27 cellular contexts compared by ENCODE assay signal in genomic region chr2:164764474-164764873, GRCh38.
A peak's percentile ranks its signal among the peaks of the same experiment; 100 is the strongest.
DNase-seq lines count a peak whose midpoint lies in the region; ATAC-seq, FAIRE-seq and TF ChIP-seq lines count a peak whose summit lies in the region.
"Had no signal": no experiment of that assay in that cellular context is flagged by ENCODE, and none has a peak within 500 bp of the region (broad histone marks: within the 10 kb centered on the region; RNA-seq: fewer than 3 reads in every experiment).

No MANE protein-coding gene starts in this region.

- H3K9ac ChIP-seq in HepG2 (ENCODE audit: insufficient read depth, low read depth, low read length), result no peak overlapping the region
- H3K9ac ChIP-seq: BLaER1 had no signal

- H3K36me3 Mint-ChIP-seq in mesothelial cell of epicardium, result peaks cover 6% of the 10 kb centered on the region
- H3K36me3 Mint-ChIP-seq: CD14-positive monocyte; CD4-positive, alpha-beta memory T cell; CD4-positive, CD25-positive, alpha-beta regulatory T cell; CD8-positive, alpha-beta memory T cell had no signal

- H3K4me1 Mint-ChIP-seq in mesothelial cell of epicardium, result peaks cover 37% of the 10 kb centered on the region
- H3K4me1 Mint-ChIP-seq: CD4-positive, alpha-beta memory T cell; CD4-positive, CD25-positive, alpha-beta regulatory T cell; CD8-positive, alpha-beta memory T cell had no signal

- no peak for TF ChIP-seq RAD21 in HepG2 (CRISPR knock-in tag; IDR thresholded peaks at IDR 0.05)

- H3K4me1 ChIP-seq in body of pancreas, result peaks cover 50% of the 10 kb centered on the region
- H3K4me1 ChIP-seq in HepG2 (ENCODE audit: insufficient read depth, low read length), result peaks cover 39% of the 10 kb centered on the region
- peaks cover 33% of the 10 kb centered on the region for H3K4me1 ChIP-seq in OCI-LY7 (ENCODE audit: insufficient read depth, low read length, poor library complexity, severe bottlenecking)
- H3K4me1 ChIP-seq: BE2C, BLaER1 had no signal

- ATAC-seq in body of pancreas (peak; percentile 58), HepG2 (no peak), GM21526 (IDR thresholded peaks at IDR 0.05; ENCODE audit: low FRiP score, unreplicated experiment) (no peak), GM21737 (IDR thresholded peaks at IDR 0.05; ENCODE audit: unreplicated experiment) (no peak)
- ATAC-seq: GM12878 had no signal

- no peaks in the 10 kb centered on the region for H3K27me3 ChIP-seq in body of pancreas
- H3K27me3 ChIP-seq in HepG2 (ENCODE audit: control insufficient read depth in 1 of 2, insufficient read depth in 2 of 2, low read length in 2 of 2), result no peaks in the 10 kb centered on the region
- H3K27me3 ChIP-seq: BE2C, BLaER1 had no signal

- no peak overlapping the region for H3K4me2 ChIP-seq in HepG2 (ENCODE audit: low read depth, low read length)
- H3K4me2 ChIP-seq in OCI-LY7 (ENCODE audit: low read length), result no peak overlapping the region
- H3K4me2 ChIP-seq: BLaER1 had no signal

- WGBS in body of pancreas, 2 donors, result 77 to 81% methylated on average over 1 of the region's 1 CpG
- 95% methylated on average over 1 of the region's 1 CpG for WGBS in HepG2 (ENCODE audit: low lambda C conversion rate)

- H4K20me1 ChIP-seq in HepG2 (ENCODE audit: insufficient read depth, low read length) (no peaks in the 10 kb centered on the region), OCI-LY7 (ENCODE audit: insufficient read depth, low read length) (no peaks in the 10 kb centered on the region)
- H4K20me1 ChIP-seq: BLaER1 had no signal

- no peak for FAIRE-seq in HepG2 (lab: Jason Lieb, UNC)
- FAIRE-seq: A204.1, GM12878, GM12892, GM18507 had no signal

- TF ChIP-seq POLR2A in body of pancreas (IDR thresholded peaks at IDR 0.05), result no peak
- no peak for TF ChIP-seq POLR2A in HepG2 (IDR thresholded peaks at IDR 0.05; ENCODE audit: insufficient read depth in 1 of 2, low read depth in 2 of 2, low read length in 2 of 2)

- CTCF ChIA-PET in HepG2 (lab: Yijun Ruan, JAX; ENCODE audit: low intra/inter-chr PET ratio, low total read pairs), result no interaction called here
- CTCF ChIA-PET in OCI-LY7 (lab: Charles Lee; ENCODE audit: unreplicated experiment), result no interaction called here

- peaks cover 4% of the 10 kb centered on the region for H3K9me3 Mint-ChIP-seq in mesothelial cell of epicardium
- H3K9me3 Mint-ChIP-seq: CD8-positive, alpha-beta memory T cell had no signal

- H3K9me3 ChIP-seq in body of pancreas (no peaks in the 10 kb centered on the region), HepG2 (ENCODE audit: low read length) (no peaks in the 10 kb centered on the region), OCI-LY7 (ENCODE audit: low read length) (no peaks in the 10 kb centered on the region)
- H3K9me3 ChIP-seq: BE2C, BLaER1 had no signal

- BruUV-seq in HepG2 (replicated peaks; lab: Mats Ljungman, UMichigan) (no TSS peak), OCI-LY7 (replicated peaks; lab: Mats Ljungman, UMichigan) (no TSS peak)

- no peak overlapping the region for H2AFZ ChIP-seq in HepG2 (ENCODE audit: low read length)
- H2AFZ ChIP-seq in OCI-LY7 (ENCODE audit: low read length), result no peak overlapping the region

- H3K27ac ChIP-seq in body of pancreas (peak overlapping the region in 1 of 4 donors; percentile 28), HepG2 (ENCODE audit: extremely low read length, insufficient read depth, low read length) (no peak overlapping the region), OCI-LY7 (ENCODE audit: low read depth, low read length, poor library complexity, severe bottlenecking) (no peak overlapping the region)
- H3K27ac ChIP-seq: BLaER1 had no signal

- TF ChIP-seq CTCF in body of pancreas (IDR thresholded peaks at IDR 0.05), result no peak
- TF ChIP-seq CTCF in HepG2 (CRISPR knock-in tag; IDR thresholded peaks at IDR 0.05), result no peak
- TF ChIP-seq CTCF in mesothelial cell of epicardium (IDR thresholded peaks at IDR 0.05; ENCODE audit: unreplicated experiment), result no peak
- no peak for TF ChIP-seq CTCF in OCI-LY7 (conservative IDR thresholded peaks at IDR 0.05; ENCODE audit: low read length)

- H3K27me3 Mint-ChIP-seq in mesothelial cell of epicardium (ENCODE audit: low read depth), result no peaks in the 10 kb centered on the region
- H3K27me3 Mint-ChIP-seq: CD4-positive, alpha-beta memory T cell; CD4-positive, CD25-positive, alpha-beta regulatory T cell; CD8-positive, alpha-beta memory T cell had no signal

- H3K27ac Mint-ChIP-seq in mesothelial cell of epicardium, result peak overlapping the region; percentile 33
- H3K27ac Mint-ChIP-seq: CD14-positive monocyte; CD4-positive, alpha-beta memory T cell; CD4-positive, CD25-positive, alpha-beta regulatory T cell; CD8-positive, alpha-beta memory T cell had no signal

- no peaks in the 10 kb centered on the region; the same call in 1 of the 2 replicates for H3K9me2 ChIP-seq in OCI-LY7 (ENCODE audit: insufficient read depth, low read length)

- POLR2A ChIA-PET in HepG2 (lab: Yijun Ruan, JAX), result no interaction called here
- POLR2A ChIA-PET in OCI-LY7 (lab: Charles Lee), result interaction anchor here (2.2 kb wide), 1 partner anchor 9 kb away, joined by 8 read pairs; no protein-coding TSS in a partner anchor

- TF ChIP-seq EP300 in HepG2 (IDR thresholded peaks at IDR 0.05; ENCODE audit: low read depth in 2 of 2, low read length in 2 of 2), result no peak
- TF ChIP-seq EP300 in HepG2 (CRISPR knock-in tag; IDR thresholded peaks at IDR 0.05; ENCODE audit: borderline replicate concordance), result no peak

- H3K79me2 ChIP-seq in HepG2 (ENCODE audit: insufficient read depth, low read length) (peaks cover 78% of the 10 kb centered on the region), OCI-LY7 (ENCODE audit: insufficient read depth, low read depth, low read length) (peaks cover 6% of the 10 kb centered on the region)

- intact Hi-C loops in body of pancreas (cut with DNase I), result no loop called here
- intact Hi-C loops in HepG2 (cut with micrococcal nuclease; ENCODE audit: unreplicated experiment), result no loop called here
- intact Hi-C loops in OCI-LY7 (cut with micrococcal nuclease; ENCODE audit: unreplicated experiment), result loop anchor here (5.0 kb wide), 1 partner anchor 63 kb away; no protein-coding TSS in a partner anchor

- H3K4me3 ChIP-seq in body of pancreas (no peak overlapping the region), HepG2 (replicated peaks in 1 of 3; ENCODE audit: insufficient read depth in 1 of 3, low read depth in 2 of 3, low read length in 3 of 3) (no peak overlapping the region), OCI-LY7 (ENCODE audit: low read depth, low read length, poor library complexity, severe bottlenecking) (no peak overlapping the region)
- H3K4me3 ChIP-seq: BLaER1, GM12878 had no signal

- in situ Hi-C loops in HepG2 (cut with HindIII; ENCODE audit: extremely low pct_ligation_motif_present, low pct_unique_long_range_greater_than_20kb), result no loop called here

- no peak overlapping the region for H3K4me3 Mint-ChIP-seq in mesothelial cell of epicardium
- H3K4me3 Mint-ChIP-seq: CD14-positive monocyte; CD4-positive, alpha-beta memory T cell; CD4-positive, CD25-positive, alpha-beta regulatory T cell; CD8-positive, alpha-beta memory T cell had no signal

- no peaks in the 10 kb centered on the region for H3K36me3 ChIP-seq in body of pancreas (replicated peaks in 1 of 2; ENCODE audit: insufficient read depth in 1 of 2, low read depth in 2 of 2)
- H3K36me3 ChIP-seq in HepG2 (replicated peaks in 1 of 2; ENCODE audit: control insufficient read depth in 1 of 2, insufficient read depth in 2 of 2, low read length in 2 of 2), result no peaks in the 10 kb centered on the region; a peak in 1 of 5 replicates
- no peaks in the 10 kb centered on the region for H3K36me3 ChIP-seq in OCI-LY7 (ENCODE audit: insufficient read depth, low read length)
- H3K36me3 ChIP-seq: BE2C, BLaER1 had no signal

- DNase-seq in body of pancreas, result no peak
- DNase-seq in HepG2 (ENCODE audit: low spot score), result no peak
- DNase-seq in mesothelial cell of epicardium (ENCODE audit: low spot score in 2 of 2, unreplicated experiment in 2 of 2), result no peak
- DNase-seq in HuH-7.5 (ENCODE audit: low spot score), result no peak
- DNase-seq in OCI-LY7 (ENCODE audit: low spot score), result no peak
- DNase-seq: 8988T; ACHN; BE2C; C1 segment of cervical spinal cord; CD4-positive, alpha-beta memory T cell; CD4-positive, CD25-positive, alpha-beta regulatory T cell; CD8-positive, alpha-beta memory T cell; COR-L47; DMS 273 treated with DMSO at 0.1 percent for 48 hours; DMS153; DMS53; DMS79; DND-41; GDM1 had no signal

TF ChIP-seq in HepG2, 621 proteins besides CTCF, POLR2A, EP300 and RAD21:
- TF ChIP-seq NR2F6 (IDR thresholded peaks at IDR 0.05) (0 out of 2 replicates have a peak, but pooled peaks have one; percentile 30), NR2F6 (CRISPR knock-in tag; IDR thresholded peaks at IDR 0.05) (no peak), NCOR1 (IDR thresholded peaks at IDR 0.05; ENCODE audit: borderline replicate concordance, low read length) (no peak)
TF ChIP-seq in HepG2: peak in this region for 1.
